Comparison of ENCODE assay signal across 8 cellular contexts in the genomic region with DNA sequence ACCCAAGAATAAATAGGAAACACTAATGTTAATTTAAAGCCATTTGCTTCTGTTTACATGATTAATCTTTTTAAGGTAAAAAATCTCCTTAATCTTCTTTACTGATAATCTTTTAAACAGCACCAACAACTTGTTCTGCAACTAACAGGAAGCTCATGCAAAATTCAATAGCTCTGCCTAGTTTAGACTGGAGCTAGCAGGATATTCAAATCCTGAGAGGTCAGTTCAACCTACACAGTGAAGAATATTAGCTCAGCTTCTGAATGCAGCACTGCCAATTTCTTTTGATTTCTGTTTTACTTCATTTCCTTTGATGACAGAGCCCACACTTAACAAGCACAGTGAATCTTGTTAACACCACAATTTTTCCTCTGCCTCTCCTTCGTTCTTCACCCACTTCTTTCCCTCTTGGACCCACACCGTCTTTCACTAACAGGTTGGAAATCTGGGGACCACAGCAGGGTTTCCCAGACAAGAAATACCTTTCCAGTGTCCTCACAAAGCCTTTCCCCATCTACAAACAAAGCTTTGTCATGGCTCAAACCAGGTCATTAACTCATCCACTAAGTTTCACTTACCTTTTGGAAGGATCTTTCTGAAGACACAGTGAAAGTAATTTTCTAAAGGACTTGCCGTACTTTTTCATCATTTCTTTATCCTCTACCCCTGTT.
A peak's percentile ranks its signal among the peaks of the same experiment; 100 is the strongest.
DNase-seq lines count a peak whose midpoint lies in the region; TF ChIP-seq lines count a peak whose summit lies in the region.

No MANE protein-coding gene starts in this region.

- H3K27ac ChIP-seq in OCI-LY1 (ENCODE audit: low read depth, low read length, poor library complexity, severe bottlenecking): peak overlapping the region; percentile 77
- peak overlapping the region; percentile 38 for H3K27ac ChIP-seq in hepatocyte
- H3K27ac ChIP-seq in skeletal muscle tissue (ENCODE audit: low read depth, low read length): peak overlapping the region; percentile 3
- H3K27ac ChIP-seq in MM.1S (ENCODE audit: low read length): no peak overlapping the region

- H3K27me3 Mint-ChIP-seq in activated naive CD4-positive, alpha-beta T cell treated with anti-CD3 and anti-CD28 coated beads for 36 hours (ENCODE audit: low read depth): no peaks in the 10 kb centered on the region
- no peaks in the 10 kb centered on the region for H3K27me3 Mint-ChIP-seq in activated T-helper 1 cell treated with anti-CD3 and anti-CD28 coated beads, Interleukin-12 subunit alpha, Interleukin-12 subunit beta, Interleukin-2, Interleukin-4 antibody, amounts not matched to agents 30 ng/mL and 10 ng/mL and 1 ng/mL, durations not matched to agents 14 hours and 24 hours and 36 hours (ENCODE audit: insufficient read depth)

- peak overlapping the region; percentile 4 for H3K27ac Mint-ChIP-seq in activated naive CD4-positive, alpha-beta T cell treated with anti-CD3 and anti-CD28 coated beads for 36 hours
- H3K27ac Mint-ChIP-seq in activated T-helper 1 cell treated with anti-CD3 and anti-CD28 coated beads, Interleukin-12 subunit alpha, Interleukin-12 subunit beta, Interleukin-2, Interleukin-4 antibody, amounts not matched to agents 30 ng/mL and 10 ng/mL and 1 ng/mL, durations not matched to agents 14 hours and 24 hours and 36 hours: no peak overlapping the region

- H2AFZ ChIP-seq in OCI-LY1 (ENCODE audit: low read length) (no peak overlapping the region), hepatocyte (no peak overlapping the region), MM.1S (ENCODE audit: low read length) (no peak overlapping the region)

- H3K4me2 ChIP-seq in OCI-LY1 (ENCODE audit: low read length): peak overlapping the region; percentile 15; the same call in 1 of the 2 replicates
- H3K4me2 ChIP-seq in hepatocyte: no peak overlapping the region
- no peak overlapping the region for H3K4me2 ChIP-seq in MM.1S (ENCODE audit: low read depth, low read length)

- H3K9me3 ChIP-seq in OCI-LY1 (ENCODE audit: low read length): no peaks in the 10 kb centered on the region
- H3K9me3 ChIP-seq in hepatocyte (ENCODE audit: low read depth): no peaks in the 10 kb centered on the region
- H3K9me3 ChIP-seq in skeletal muscle tissue (ENCODE audit: control insufficient read depth in 3 of 3, low read length in 3 of 3): no peaks in the 10 kb centered on the region
- no peaks in the 10 kb centered on the region for H3K9me3 ChIP-seq in MM.1S (replicated peaks; ENCODE audit: insufficient read depth, low read length)

- WGBS in hepatocyte (ENCODE audit: low lambda C conversion rate, missing lambda C conversion rate): 75% methylated on average over 3 of the region's 3 CpGs

- no peak for DNase-seq in activated naive CD4-positive, alpha-beta T cell treated with anti-CD3 and anti-CD28 coated beads for 36 hours
- no peak for DNase-seq in activated naive CD4-positive, alpha-beta T cell (lab: John Stamatoyannopoulos, UW)
- DNase-seq in hepatocyte (ENCODE audit: low spot score) (no peak), MM.1S (no peak)
- no peak for DNase-seq in activated T-helper 1 cell treated with anti-CD3 and anti-CD28 coated beads, Interleukin-12 subunit alpha, Interleukin-12 subunit beta, Interleukin-2, Interleukin-4 antibody, amounts not matched to agents 30 ng/mL and 10 ng/mL and 1 ng/mL, durations not matched to agents 14 hours and 24 hours and 36 hours (ENCODE audit: low spot score)
- DNase-seq in activated CD4-positive, alpha-beta T cell treated with anti-CD3 and anti-CD28 coated beads, Interleukin-2, amount 50 U/mL, for 4 hours: no peak

- no peaks in the 10 kb centered on the region for H4K20me1 ChIP-seq in OCI-LY1 (ENCODE audit: insufficient read depth, low read length)
- no peaks in the 10 kb centered on the region for H4K20me1 ChIP-seq in hepatocyte (ENCODE audit: insufficient read depth, poor library complexity, severe bottlenecking)
- no peaks in the 10 kb centered on the region for H4K20me1 ChIP-seq in MM.1S (ENCODE audit: insufficient read depth, low read length)

- H3K9me2 ChIP-seq in OCI-LY1 (ENCODE audit: low read depth, low read length): no peaks in the 10 kb centered on the region
- H3K9me2 ChIP-seq in hepatocyte (replicated peaks; ENCODE audit: insufficient read depth): no peaks in the 10 kb centered on the region
- no peaks in the 10 kb centered on the region for H3K9me2 ChIP-seq in MM.1S (replicated peaks; ENCODE audit: insufficient read depth, low read length)

- H3K4me3 ChIP-seq in OCI-LY1 (ENCODE audit: low read depth, low read length, poor library complexity, severe bottlenecking) (no peak overlapping the region), hepatocyte (no peak overlapping the region), skeletal muscle tissue (ENCODE audit: low read length in 3 of 3) (no peak overlapping the region), MM.1S (ENCODE audit: low read length) (no peak overlapping the region)

- H3K36me3 ChIP-seq in OCI-LY1 (ENCODE audit: insufficient read depth, low read length) (peaks cover 23% of the 10 kb centered on the region; the same call in 1 of the 2 replicates), hepatocyte (replicated peaks; ENCODE audit: insufficient read depth, low read depth) (no peaks in the 10 kb centered on the region), skeletal muscle tissue (ENCODE audit: control insufficient read depth in 3 of 3, insufficient read depth in 3 of 3, low read length in 3 of 3) (no peaks in the 10 kb centered on the region), MM.1S (replicated peaks; ENCODE audit: insufficient read depth, low read length) (no peaks in the 10 kb centered on the region)

- intact Hi-C loops in activated naive CD4-positive, alpha-beta T cell treated with anti-CD3 and anti-CD28 coated beads for 36 hours (cut with micrococcal nuclease): loop anchor here (2.0 to 10.0 kb wide), 4 partner anchors 107 to 783 kb away; no protein-coding TSS in a partner anchor
- intact Hi-C loops in activated T-helper 1 cell treated with anti-CD3 and anti-CD28 coated beads, Interleukin-12 subunit alpha, Interleukin-12 subunit beta, Interleukin-2, Interleukin-4 antibody, amounts not matched to agents 30 ng/mL and 10 ng/mL and 1 ng/mL, durations not matched to agents 14 hours and 24 hours and 36 hours (cut with micrococcal nuclease): loop anchor here (5.0 kb wide), 1 partner anchor 785 kb away; no protein-coding TSS in a partner anchor

- H3K36me3 Mint-ChIP-seq in activated naive CD4-positive, alpha-beta T cell treated with anti-CD3 and anti-CD28 coated beads for 36 hours (ENCODE audit: low read depth): peaks cover 30% of the 10 kb centered on the region
- H3K36me3 Mint-ChIP-seq in activated T-helper 1 cell treated with anti-CD3 and anti-CD28 coated beads, Interleukin-12 subunit alpha, Interleukin-12 subunit beta, Interleukin-2, Interleukin-4 antibody, amounts not matched to agents 30 ng/mL and 10 ng/mL and 1 ng/mL, durations not matched to agents 14 hours and 24 hours and 36 hours (ENCODE audit: low read depth): peaks cover 15% of the 10 kb centered on the region

- H3K4me1 ChIP-seq in OCI-LY1 (ENCODE audit: insufficient read depth, low read length, severe bottlenecking) (peaks cover 25% of the 10 kb centered on the region), hepatocyte (ENCODE audit: insufficient read depth) (peaks cover 6% of the 10 kb centered on the region), skeletal muscle tissue (ENCODE audit: control insufficient read depth in 3 of 3, insufficient read depth in 3 of 3, low read length in 3 of 3) (no peaks in the 10 kb centered on the region), MM.1S (ENCODE audit: low read length) (no peaks in the 10 kb centered on the region)

- CTCF ChIA-PET in activated naive CD4-positive, alpha-beta T cell treated with anti-CD3 and anti-CD28 coated beads for 36 hours (lab: Charles Lee): interaction anchor here (0.7 to 1.7 kb wide), 6 partner anchors 9 to 201 kb away, joined by 3 to 8 read pairs (median 4); no protein-coding TSS in a partner anchor

- no peaks in the 10 kb centered on the region for H3K9me3 Mint-ChIP-seq in activated naive CD4-positive, alpha-beta T cell treated with anti-CD3 and anti-CD28 coated beads for 36 hours
- no peaks in the 10 kb centered on the region for H3K9me3 Mint-ChIP-seq in activated T-helper 1 cell treated with anti-CD3 and anti-CD28 coated beads, Interleukin-12 subunit alpha, Interleukin-12 subunit beta, Interleukin-2, Interleukin-4 antibody, amounts not matched to agents 30 ng/mL and 10 ng/mL and 1 ng/mL, durations not matched to agents 14 hours and 24 hours and 36 hours

- no peak overlapping the region for H3K4me3 Mint-ChIP-seq in activated naive CD4-positive, alpha-beta T cell treated with anti-CD3 and anti-CD28 coated beads for 36 hours
- no peak overlapping the region for H3K4me3 Mint-ChIP-seq in activated T-helper 1 cell treated with anti-CD3 and anti-CD28 coated beads, Interleukin-12 subunit alpha, Interleukin-12 subunit beta, Interleukin-2, Interleukin-4 antibody, amounts not matched to agents 30 ng/mL and 10 ng/mL and 1 ng/mL, durations not matched to agents 14 hours and 24 hours and 36 hours

- H3K9ac ChIP-seq in OCI-LY1 (ENCODE audit: low read length): peak overlapping the region; percentile 17; the same call in 1 of the 2 replicates
- H3K9ac ChIP-seq in skeletal muscle tissue (ENCODE audit: low read depth in 1 of 3, low read length in 3 of 3): no peak overlapping the region
- H3K9ac ChIP-seq in MM.1S (ENCODE audit: low read length): no peak overlapping the region

- no peaks in the 10 kb centered on the region for H3K27me3 ChIP-seq in OCI-LY1 (ENCODE audit: insufficient read depth, low read length)
- H3K27me3 ChIP-seq in hepatocyte: no peaks in the 10 kb centered on the region
- H3K27me3 ChIP-seq in skeletal muscle tissue (ENCODE audit: control insufficient read depth in 3 of 3, insufficient read depth in 3 of 3, low read length in 3 of 3): no peaks in the 10 kb centered on the region
- H3K27me3 ChIP-seq in MM.1S (replicated peaks; ENCODE audit: insufficient read depth, low read length): no peaks in the 10 kb centered on the region

- peaks cover 15% of the 10 kb centered on the region for H3K4me1 Mint-ChIP-seq in activated naive CD4-positive, alpha-beta T cell treated with anti-CD3 and anti-CD28 coated beads for 36 hours (ENCODE audit: low read depth)
- peaks cover 20% of the 10 kb centered on the region for H3K4me1 Mint-ChIP-seq in activated T-helper 1 cell treated with anti-CD3 and anti-CD28 coated beads, Interleukin-12 subunit alpha, Interleukin-12 subunit beta, Interleukin-2, Interleukin-4 antibody, amounts not matched to agents 30 ng/mL and 10 ng/mL and 1 ng/mL, durations not matched to agents 14 hours and 24 hours and 36 hours (ENCODE audit: low read depth)

- TF ChIP-seq CTCF in OCI-LY1 (IDR thresholded peaks at IDR 0.05; ENCODE audit: low read length) (no peak), hepatocyte (IDR thresholded peaks at IDR 0.05; ENCODE audit: poor library complexity) (no peak), MM.1S (IDR thresholded peaks at IDR 0.05; ENCODE audit: low read length) (no peak)

- no peaks in the 10 kb centered on the region for H3K79me2 ChIP-seq in OCI-LY1 (ENCODE audit: insufficient read depth, low read length)
- no peaks in the 10 kb centered on the region for H3K79me2 ChIP-seq in hepatocyte
- H3K79me2 ChIP-seq in MM.1S (ENCODE audit: low read length): no peaks in the 10 kb centered on the region

- H3F3A ChIP-seq in OCI-LY1 (ENCODE audit: insufficient read depth, low read length) (no peaks in the 10 kb centered on the region), MM.1S (ENCODE audit: insufficient read depth, low read length) (no peaks in the 10 kb centered on the region)
